38 cellular contexts compared by ENCODE assay signal in the genomic region with DNA sequence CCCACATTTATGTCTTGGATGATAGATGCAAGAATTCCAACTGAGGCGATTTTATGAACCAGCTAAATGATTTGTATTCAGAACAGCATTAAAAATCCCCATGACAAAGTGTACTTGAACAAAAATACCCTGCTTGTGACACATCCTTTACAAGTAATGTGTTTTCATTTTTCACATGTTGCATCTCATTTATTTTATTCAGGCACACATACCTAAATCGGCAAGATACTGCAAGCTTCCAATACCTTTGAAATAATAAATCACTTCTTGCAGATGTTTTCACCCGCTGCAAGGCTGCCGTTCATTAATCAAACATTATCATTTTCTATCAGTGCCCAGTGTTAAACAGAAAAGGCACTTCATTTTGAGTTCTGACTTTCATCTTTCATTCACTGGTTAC.
"Had no signal": no experiment of that assay in that cellular context is flagged by ENCODE, and none has a peak within 500 bp of the region (broad histone marks: within the 10 kb centered on the region; RNA-seq: fewer than 3 reads in every experiment).

No MANE protein-coding gene starts in this region.

- H3K36me3 ChIP-seq: adrenal gland, cardiac muscle cell, WERI-Rb-1 had no signal

- DNase-seq: activated CD4-positive, alpha-beta memory T cell treated with anti-CD3 and anti-CD28 coated beads, Interleukin-2, amount 10 ng/mL, durations not matched to agents 7 days and 5 days; activated CD4-positive, alpha-beta T cell treated with anti-CD3 and anti-CD28 coated beads for 1 hour; activated CD4-positive, alpha-beta T cell treated with anti-CD3 and anti-CD28 coated beads for 36 hours; activated CD4-positive, alpha-beta T cell treated with anti-CD3 and anti-CD28 coated beads for 48 hours; activated CD4-positive, alpha-beta T cell treated with anti-CD3 and anti-CD28 coated beads, Interleukin-2, amount 10 ng/mL, durations not matched to agents 7 days and 5 days; activated CD4-positive, alpha-beta T cell treated with anti-CD3 and anti-CD28 coated beads, Interleukin-2, amount 50 U/mL, for 48 hours; activated CD4-positive, CD25-positive, alpha-beta regulatory T cell; activated CD8-positive, alpha-beta memory T cell treated with anti-CD3 and anti-CD28 coated beads for 24 hours; activated CD8-positive, alpha-beta memory T cell treated with anti-CD3 and anti-CD28 coated beads, Interleukin-2, amount 10 ng/mL, durations not matched to agents 7 days and 5 days; activated CD8-positive, alpha-beta memory T cell treated with anti-CD3 and anti-CD28 coated beads, Interleukin-2, amount 50 U/mL, for 48 hours; activated CD8-positive, alpha-beta T cell treated with anti-CD3 and anti-CD28 coated beads, Interleukin-2, amount 10 ng/mL, durations not matched to agents 7 days and 5 days; activated effector memory CD4-positive, alpha-beta T cell treated with Interleukin-2 at 50 U/mL for 16 hours; activated gamma-delta T cell; activated naive CD4-positive, alpha-beta T cell treated with anti-CD3 and anti-CD28 coated beads, Interleukin-2, amount 50 U/mL, for 16 hours; activated naive CD4-positive, alpha-beta T cell treated with Interleukin-2 at 50 U/mL for 16 hours; activated naive CD8-positive, alpha-beta T cell treated with anti-CD3 and anti-CD28 coated beads for 36 hours; activated T-cell treated with anti-CD3 and anti-CD28 coated beads, Interleukin-2, amount 50 U/mL, for 24 hours; activated T-cell treated with anti-CD3 and anti-CD28 coated beads, Interleukin-2, amount 50 U/mL, for 48 hours; adrenal gland; amniotic stem cell; aorta; caudate nucleus; cerebellar nuclear complex; T-helper 1 cell; T-helper 2 cell; T-helper 9 cell; WERI-Rb-1 had no signal

- H3K27me3 ChIP-seq: adrenal gland, cardiac muscle cell had no signal

- ATAC-seq: activated CD4-positive, alpha-beta T cell treated with anti-CD3 and anti-CD28 coated beads for 36 hours; activated CD4-positive, CD25-positive, alpha-beta regulatory T cell treated with anti-CD3 and anti-CD28 coated beads, Interleukin-2, amount 50 U/mL, for 24 hours; activated CD8-positive, alpha-beta memory T cell treated with anti-CD3 and anti-CD28 coated beads, Interleukin-2, amount 10 ng/mL, durations not matched to agents 7 days and 5 days; activated CD8-positive, alpha-beta T cell treated with anti-CD3 and anti-CD28 coated beads, Interleukin-2, amount 10 ng/mL, durations not matched to agents 7 days and 5 days; activated naive CD4-positive, alpha-beta T cell treated with anti-CD3 and anti-CD28 coated beads, Interleukin-2, amount 50 U/mL, for 72 hours; WTC11 had no signal

- H3K27ac ChIP-seq: adrenal gland, cardiac muscle cell, WERI-Rb-1 had no signal

- H3K36me3 Mint-ChIP-seq: brain had no signal

- FAIRE-seq: bronchial epithelial cell, TTC549 had no signal

- H3K4me3 Mint-ChIP-seq: activated CD4-positive, alpha-beta memory T cell treated with anti-CD3 and anti-CD28 coated beads, Interleukin-2, amount 10 ng/mL, durations not matched to agents 7 days and 5 days; activated CD4-positive, alpha-beta T cell treated with anti-CD3 and anti-CD28 coated beads for 36 hours; activated CD4-positive, alpha-beta T cell treated with anti-CD3 and anti-CD28 coated beads, Interleukin-2, amount 10 ng/mL, durations not matched to agents 7 days and 5 days; activated CD8-positive, alpha-beta memory T cell treated with anti-CD3 and anti-CD28 coated beads, Interleukin-2, amount 10 ng/mL, durations not matched to agents 7 days and 5 days; activated CD8-positive, alpha-beta T cell treated with anti-CD3 and anti-CD28 coated beads, Interleukin-2, amount 10 ng/mL, durations not matched to agents 7 days and 5 days; activated naive CD8-positive, alpha-beta T cell treated with anti-CD3 and anti-CD28 coated beads for 36 hours; activated T-cell treated with anti-CD3 and anti-CD28 coated beads, Interleukin-2, amount 50 U/mL, for 24 hours; brain; central memory CD8-positive, alpha-beta T cell; T-helper 1 cell treated with Interleukin-12 subunit alpha and Interleukin-12 subunit beta and Interleukin-4 antibody, amounts not matched to agents 30 μg/mL and 1 μg/mL, for 36 hours; T-helper 2 cell treated with Interferon-gamma antibody and Interleukin-4, amounts not matched to agents 5 μg/mL and 100 μg/mL, for 36 hours; WTC11 had no signal

- H3K4me1 Mint-ChIP-seq: activated CD4-positive, alpha-beta memory T cell treated with anti-CD3 and anti-CD28 coated beads, Interleukin-2, amount 10 ng/mL, durations not matched to agents 7 days and 5 days; activated CD4-positive, alpha-beta T cell treated with anti-CD3 and anti-CD28 coated beads for 36 hours; activated CD4-positive, alpha-beta T cell treated with anti-CD3 and anti-CD28 coated beads, Interleukin-2, amount 10 ng/mL, durations not matched to agents 7 days and 5 days; activated CD8-positive, alpha-beta memory T cell treated with anti-CD3 and anti-CD28 coated beads, Interleukin-2, amount 10 ng/mL, durations not matched to agents 7 days and 5 days; activated naive CD8-positive, alpha-beta T cell treated with anti-CD3 and anti-CD28 coated beads for 36 hours; brain had no signal

- H3K27ac Mint-ChIP-seq: activated CD4-positive, alpha-beta memory T cell treated with anti-CD3 and anti-CD28 coated beads, Interleukin-2, amount 10 ng/mL, durations not matched to agents 7 days and 5 days; activated CD4-positive, alpha-beta T cell treated with anti-CD3 and anti-CD28 coated beads for 36 hours; activated CD4-positive, alpha-beta T cell treated with anti-CD3 and anti-CD28 coated beads, Interleukin-2, amount 10 ng/mL, durations not matched to agents 7 days and 5 days; activated CD8-positive, alpha-beta memory T cell treated with anti-CD3 and anti-CD28 coated beads, Interleukin-2, amount 10 ng/mL, durations not matched to agents 7 days and 5 days; activated CD8-positive, alpha-beta T cell treated with anti-CD3 and anti-CD28 coated beads, Interleukin-2, amount 10 ng/mL, durations not matched to agents 7 days and 5 days; activated naive CD4-positive, alpha-beta T cell treated with anti-CD3 and anti-CD28 coated beads, Interleukin-2, amount 50 U/mL, for 72 hours; activated naive CD8-positive, alpha-beta T cell treated with anti-CD3 and anti-CD28 coated beads for 36 hours; activated T-cell treated with anti-CD3 and anti-CD28 coated beads, Interleukin-2, amount 50 U/mL, for 24 hours; activated T-helper 2 cell treated with anti-CD3 and anti-CD28 coated beads, Interferon-gamma antibody, Interleukin-2, Interleukin-4, amounts not matched to agents 10 μg/mL and 5 μg/mL and 100 μg/mL, durations not matched to agents 14 hours and 24 hours and 36 hours; brain; T-helper 1 cell treated with Interleukin-12 subunit alpha and Interleukin-12 subunit beta and Interleukin-4 antibody, amounts not matched to agents 30 μg/mL and 1 μg/mL, for 36 hours; T-helper 2 cell treated with Interferon-gamma antibody and Interleukin-4, amounts not matched to agents 5 μg/mL and 100 μg/mL, for 36 hours; WTC11 had no signal

- H3K4me3 ChIP-seq: adrenal gland, cardiac muscle cell had no signal

- H3K27me3 Mint-ChIP-seq: activated CD4-positive, alpha-beta memory T cell treated with anti-CD3 and anti-CD28 coated beads, Interleukin-2, amount 10 ng/mL, durations not matched to agents 7 days and 5 days; activated CD4-positive, alpha-beta T cell treated with anti-CD3 and anti-CD28 coated beads for 36 hours; activated CD4-positive, alpha-beta T cell treated with anti-CD3 and anti-CD28 coated beads, Interleukin-2, amount 10 ng/mL, durations not matched to agents 7 days and 5 days; activated CD8-positive, alpha-beta memory T cell treated with anti-CD3 and anti-CD28 coated beads, Interleukin-2, amount 10 ng/mL, durations not matched to agents 7 days and 5 days; activated naive CD8-positive, alpha-beta T cell treated with anti-CD3 and anti-CD28 coated beads for 36 hours; activated T-cell treated with anti-CD3 and anti-CD28 coated beads, Interleukin-2, amount 50 U/mL, for 24 hours; central memory CD8-positive, alpha-beta T cell had no signal
